Comparison of ENCODE assay signal across 26 cellular contexts in genomic region chr5:82517544-82517943, GRCh38.
"Had no signal": no experiment of that assay in that cellular context is flagged by ENCODE, and none has a peak within 500 bp of the region (broad histone marks: within the 10 kb centered on the region; RNA-seq: fewer than 3 reads in every experiment).

No MANE protein-coding gene starts in this region.

- H3K27me3 ChIP-seq: neural progenitor cell, ovary, spleen, stomach, thyroid gland, tibial nerve, upper lobe of left lung, vagina had no signal

- DNase-seq: naive thymus-derived CD4-positive, alpha-beta T cell; natural killer cell; occipital lobe; ovary; psoas muscle; right cardiac atrium; spleen; stimulated activated CD4-positive, alpha-beta T cell treated with anti-CD3 and anti-CD28 coated beads, Interleukin-12 subunit alpha, Interleukin-12 subunit beta, amount 100 ng/mL, for 4 hours; stimulated activated CD4-positive, alpha-beta T cell treated with anti-CD3 and anti-CD28 coated beads, Interleukin-1b, Interleukin-23, amount 100 ng/mL, for 48 hours; stimulated activated CD4-positive, alpha-beta T cell treated with anti-CD3 and anti-CD28 coated beads, Interleukin-4, amount 100 ng/mL, for 1 hour; stimulated activated CD4-positive, alpha-beta T cell treated with anti-CD3 and anti-CD28 coated beads, Interleukin-4, amount 100 ng/mL, for 4 hours; stimulated activated CD8-positive, alpha-beta memory T cell treated with anti-CD3 and anti-CD28 coated beads, Interleukin-4, amount 100 ng/mL, for 48 hours; stimulated activated naive CD4-positive, alpha-beta T cell; stomach; thyroid gland; trophoblast cell; upper lobe of left lung had no signal

- ATAC-seq: naive thymus-derived CD4-positive, alpha-beta T cell; natural killer cell; psoas muscle; right cardiac atrium; sciatic nerve; stimulated activated memory B cell treated with anti-CD40 and anti-IgM and Interleukin-4, amounts not matched to agents 10 μg/mL and 1 μg/mL and 100 μg/mL, for 72 hours had no signal

- H3K4me1 ChIP-seq: psoas muscle, spleen, stomach, thyroid gland, tibial nerve, upper lobe of left lung, vagina had no signal

- H3K9ac ChIP-seq: neural progenitor cell had no signal

- FAIRE-seq: urothelium cell line had no signal

- H3K4me3 ChIP-seq: neural progenitor cell, ovary, psoas muscle, skin epidermis, smooth muscle cell, spleen, stomach, thoracic aorta, thyroid gland, tibial nerve, upper lobe of left lung, vagina had no signal

- H3K9me3 ChIP-seq: ovary, psoas muscle, spleen, stomach, thoracic aorta, thyroid gland, tibial nerve, upper lobe of left lung, vagina had no signal

- H3K36me3 ChIP-seq: neural progenitor cell, ovary, spleen, stomach, thoracic aorta, thyroid gland, tibial nerve, upper lobe of left lung, vagina had no signal

- H3K27ac ChIP-seq: neural progenitor cell, ovary, psoas muscle, skin epidermis, spleen, stomach, thoracic aorta, thyroid gland, tibial nerve, upper lobe of left lung, vagina had no signal
